8 cellular contexts compared by ENCODE assay signal in genomic region chr22:21698430-21699329, GRCh38. TPM values are rescaled to one million over a fixed set of nuclear protein-coding genes. Genes with fewer than 3 reads are reported as not detected.
DNase-seq lines count a peak whose midpoint lies in the region; ATAC-seq and TF ChIP-seq lines count a peak whose summit lies in the region.
"Had no signal": no experiment of that assay in that cellular context is flagged by ENCODE, and none has a peak within 500 bp of the region (broad histone marks: within the 10 kb centered on the region; RNA-seq: fewer than 3 reads in every experiment).

No MANE protein-coding gene starts in this region.

- POLR2A ChIA-PET in SK-N-SH (lab: Yijun Ruan, JAX): interaction anchor here (1.1 kb wide), 1 partner anchor 13 kb away, joined by 3 read pairs; no protein-coding TSS in a partner anchor

- 98% methylated on average over 10 of the region's 22 CpGs for WGBS in SK-N-SH (ENCODE audit: low lambda C conversion rate)

- ATAC-seq in SK-N-SH treated with all-trans-retinoic acid at 6 μM for 48 hours: no peak
- ATAC-seq in left lobe of liver: peak; percentile 58
- no peak for ATAC-seq in HG02678 (IDR thresholded peaks at IDR 0.05; ENCODE audit: unreplicated experiment)

- H3K36me3 ChIP-seq in SK-N-SH (replicated peaks in 1 of 2; ENCODE audit: control insufficient read depth in 1 of 2, insufficient read depth in 2 of 2, low read length in 1 of 2): peaks cover 0 to 47% of the 10 kb centered on the region in 2 experiments
- H3K36me3 ChIP-seq in vagina: peaks cover 0 to 32% of the 10 kb centered on the region in 2 donors

- H3K9me3 ChIP-seq in SK-N-SH: no peaks in the 10 kb centered on the region
- no peaks in the 10 kb centered on the region for H3K9me3 ChIP-seq in vagina

- no peak overlapping the region for H3K4me2 ChIP-seq in SK-N-SH

- no peaks in the 10 kb centered on the region for H3K79me2 ChIP-seq in SK-N-SH (ENCODE audit: insufficient read depth)

- H3K4me1 ChIP-seq in SK-N-SH (ENCODE audit: control insufficient read depth in 1 of 2, insufficient read depth in 2 of 2, low read depth in 1 of 2, low read length in 1 of 2) (peaks cover 0 to 8% of the 10 kb centered on the region in 2 experiments; a peak in 2 of 4 replicates), vagina (no peaks in the 10 kb centered on the region)

- CTCF ChIA-PET in SK-N-SH (lab: Yijun Ruan, JAX): interaction anchor here (1.3 to 1.7 kb wide), 3 partner anchors 9 to 240 kb away, joined by 3 to 8 read pairs (median 6); no protein-coding TSS in a partner anchor

- no peaks in the 10 kb centered on the region for H3K9me2 ChIP-seq in SK-N-SH

- no peak for TF ChIP-seq EP300 in SK-N-SH (IDR thresholded peaks at IDR 0.05; ENCODE audit: borderline replicate concordance in 1 of 2, low read depth in 1 of 2, low read length in 1 of 2)

- TF ChIP-seq POLR2A in vagina (IDR thresholded peaks at IDR 0.05): no peak

- H2AFZ ChIP-seq in SK-N-SH (ENCODE audit: low read depth): no peak overlapping the region

- no peak overlapping the region for H3K9ac ChIP-seq in SK-N-SH

- no peak for TF ChIP-seq RAD21 in SK-N-SH (IDR thresholded peaks at IDR 0.05; ENCODE audit: low read length)

- DNase-seq in SK-N-SH (no peak), left lobe of liver (ENCODE audit: low spot score) (no peak), vagina (ENCODE audit: extremely low spot score in 2 of 2) (no peak), NCI-H2081 (lab: John Stamatoyannopoulos, UW) (no peak)
- DNase-seq: 8988T, NCI-H2171 treated with DMSO at 0.1 percent for 48 hours had no signal

- H3K4me3 ChIP-seq in SK-N-SH (ENCODE audit: low read depth in 2 of 2, low read length in 1 of 2): no peak overlapping the region
- H3K4me3 ChIP-seq in vagina: no peak overlapping the region

- H3F3A ChIP-seq in SK-N-SH (replicated peaks; ENCODE audit: insufficient read depth): peaks cover 11% of the 10 kb centered on the region

- intact Hi-C loops in vagina (cut with DNase I): no loop called here

- TF ChIP-seq CTCF in SK-N-SH (IDR thresholded peaks at IDR 0.05) (no peak), vagina (IDR thresholded peaks at IDR 0.05) (no peak)

- H3K27ac ChIP-seq in SK-N-SH (ENCODE audit: low read depth in 2 of 2, low read length in 1 of 2) (peak overlapping the region in 1 of 2 experiments; percentile 65; a peak in 2 of 4 replicates), vagina (peak overlapping the region; percentile 5)

- H4K20me1 ChIP-seq in SK-N-SH (ENCODE audit: insufficient read depth): no peaks in the 10 kb centered on the region; the same call in 1 of the 2 replicates

- H3K27me3 ChIP-seq in SK-N-SH (ENCODE audit: insufficient read depth) (no peaks in the 10 kb centered on the region), vagina (no peaks in the 10 kb centered on the region)

TF ChIP-seq in SK-N-SH, 30 proteins besides CTCF, POLR2A, EP300 and RAD21:
- TF ChIP-seq MXI1 (IDR thresholded peaks at IDR 0.05; ENCODE audit: low read depth, low read length): no peak
- 0 out of 2 replicates have a peak, but pooled peaks have one; percentile 12 for TF ChIP-seq POLR2AphosphoS5 (IDR thresholded peaks at IDR 0.05; ENCODE audit: low read depth, low read length)

TF ChIP-seq in SK-N-SH treated with all-trans-retinoic acid at 6 μM for 48 hours, 23 proteins besides CTCF, POLR2A, EP300 and RAD21:
- TF ChIP-seq GLIS3 (CRISPR knock-in tag; IDR thresholded peaks at IDR 0.05) (no peak), CSDC2 (CRISPR knock-in tag; IDR thresholded peaks at IDR 0.05) (no peak)

RNA-seq across cellular contexts. Expression of gene PPIL2, which starts 32.9 kb away (rescaled TPM):
- polyA plus RNA-seq in SK-N-SH (2012; rRNA removed): 76.2 and 85.1 TPM in 2 replicates
- 29.3 and 38.8 TPM in 2 replicates for polyA plus RNA-seq in SK-N-SH (2012; cell fraction: cytosol; rRNA removed)
- 289 and 297 TPM in 2 replicates for polyA plus RNA-seq in SK-N-SH (2012; cell fraction: nucleus; rRNA removed)
- total RNA-seq in left lobe of liver: 18.1 TPM
- 44.7 TPM for total RNA-seq in vagina

RNA-seq across cellular contexts. Expression of gene YPEL1, which starts 36.9 kb away (rescaled TPM):
- polyA plus RNA-seq in SK-N-SH (2012; rRNA removed): 2.4 and 2.7 TPM in 2 replicates
- polyA plus RNA-seq in SK-N-SH (2012; cell fraction: cytosol; rRNA removed): 1.9 and 2.8 TPM in 2 replicates
- 4.6 and 5.4 TPM in 2 replicates for polyA plus RNA-seq in SK-N-SH (2012; cell fraction: nucleus; rRNA removed)
- total RNA-seq in left lobe of liver (2.4 TPM), vagina (4.9 TPM)

RNA-seq across cellular contexts. Expression of gene SDF2L1, which starts 56.6 kb away (rescaled TPM):
- polyA plus RNA-seq in SK-N-SH (2012; rRNA removed): 52.2 and 60.9 TPM in 2 replicates
- 29.9 and 44.0 TPM in 2 replicates for polyA plus RNA-seq in SK-N-SH (2012; cell fraction: cytosol; rRNA removed)
- 17.1 and 27.1 TPM in 2 replicates for polyA plus RNA-seq in SK-N-SH (2012; cell fraction: nucleus; rRNA removed)
- total RNA-seq in left lobe of liver (99.1 TPM), vagina (33.9 TPM)
